ENCODE assay signal across 13 cellular contexts in the genomic region with DNA sequence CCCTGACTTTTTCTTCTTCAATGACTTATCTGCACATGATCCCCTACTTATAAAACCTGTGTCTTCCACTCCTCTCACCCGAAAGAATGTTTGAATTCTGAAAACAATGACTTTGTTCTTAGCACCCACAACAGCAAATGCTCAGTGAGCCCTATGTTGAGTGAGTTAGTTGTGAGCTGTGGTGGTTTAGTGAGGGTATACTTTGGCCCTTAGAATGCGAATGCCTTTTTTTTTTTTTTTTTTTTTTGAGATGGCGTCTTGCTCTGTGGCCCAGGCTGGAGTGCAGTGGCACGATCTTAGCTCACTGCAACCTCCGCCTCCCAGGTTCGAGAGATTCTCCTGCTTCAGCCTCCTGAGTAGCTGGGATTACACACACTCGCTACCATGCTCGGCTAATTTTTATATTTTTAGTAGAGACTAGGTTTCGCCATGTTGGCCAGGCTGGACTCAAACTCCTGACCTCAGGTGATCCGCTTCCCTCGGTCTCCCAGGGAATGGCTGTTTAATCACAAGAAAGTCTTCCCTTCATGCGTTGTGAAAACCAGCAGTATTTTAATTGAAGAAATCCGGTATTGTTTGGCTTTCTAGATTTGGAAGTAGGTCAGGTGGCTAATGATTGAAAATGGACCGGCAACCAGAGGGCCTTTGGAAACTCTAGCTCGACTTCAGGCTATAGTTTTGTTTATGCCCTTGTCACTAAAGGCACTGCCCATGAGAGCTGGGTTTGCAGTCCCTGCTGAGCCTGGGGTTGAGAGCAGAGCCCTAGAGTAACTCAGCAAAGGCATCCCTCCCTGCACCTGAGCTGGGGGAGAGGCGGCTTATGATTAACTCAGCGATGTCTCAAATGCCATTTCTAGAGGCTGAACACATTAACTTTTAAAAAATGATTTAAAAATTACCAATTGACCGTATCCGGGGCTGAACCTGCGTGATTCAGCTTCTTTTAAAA. TPM values are rescaled to one million over a fixed set of nuclear protein-coding genes. Genes with fewer than 3 reads are reported as not detected.
DNase-seq lines count a peak whose midpoint lies in the region; FAIRE-seq and TF ChIP-seq lines count a peak whose summit lies in the region.
"Had no signal": no experiment of that assay in that cellular context is flagged by ENCODE, and none has a peak within 500 bp of the region (broad histone marks: within the 10 kb centered on the region; RNA-seq: fewer than 3 reads in every experiment).

No MANE protein-coding gene starts in this region.

- in situ Hi-C loops in Caki2 (cut with HindIII; ENCODE audit: low pct_unique_long_range_greater_than_20kb, low sequenced_read_pairs): no loop called here

- H3K4me1 ChIP-seq in spleen: peaks cover 14 to 91% (median 51%) of the 10 kb centered on the region in 6 donors

- no peak for TF ChIP-seq POLR2A in spleen (IDR thresholded peaks at IDR 0.05)

- FAIRE-seq in RCC 7860 (lab: Jason Lieb, UNC): peak; percentile 81

- H3K36me3 ChIP-seq in spleen: no peaks in the 10 kb centered on the region
- H3K36me3 ChIP-seq: cardiac muscle cell had no signal

- no peaks in the 10 kb centered on the region for H3K27me3 ChIP-seq in spleen (replicated peaks in 1 of 7)
- H3K27me3 ChIP-seq: cardiac muscle cell had no signal

- no peak for TF ChIP-seq CTCF in spleen (IDR thresholded peaks at IDR 0.05 in 8 of 11, conservative IDR thresholded peaks at IDR 0.05 in 3 of 11)

- no peaks in the 10 kb centered on the region for H3K9me3 ChIP-seq in spleen

- peak overlapping the region in 6 of 8 donors; percentile 20 to 96 (median 94) for H3K27ac ChIP-seq in spleen
- H3K27ac ChIP-seq: cardiac muscle cell had no signal

- no peak overlapping the region for H3K4me3 ChIP-seq in spleen
- H3K4me3 ChIP-seq: cardiac muscle cell had no signal

- 84 to 90% (median 86%) methylated on average over 19 to 20 of the region's 20 CpGs for WGBS in spleen, 5 donors

- intact Hi-C loops in spleen (cut with DNase I; ENCODE audit: low total_unique reads): no loop called here

- peak; percentile 75 for DNase-seq in Caki2 (ENCODE audit: low read depth)
- peak; percentile 34 for DNase-seq in RCC 7860 (ENCODE audit: low spot score)
- DNase-seq in kidney glomerular epithelial cell (lab: John Stamatoyannopoulos, UW): peak; percentile 61
- no peak for DNase-seq in spleen
- DNase-seq in NCI-H1417 treated with DMSO at 0.1 percent for 48 hours (lab: John Stamatoyannopoulos, UW): no peak
- no peak for DNase-seq in NCI-H748 treated with DMSO at 0.1 percent for 48 hours (lab: John Stamatoyannopoulos, UW)
- DNase-seq in NCI-H2081 (lab: John Stamatoyannopoulos, UW): no peak
- DNase-seq: activated CD8-positive, alpha-beta memory T cell treated with anti-CD3 and anti-CD28 coated beads, Interleukin-2, amount 50 U/mL, for 48 hours; Kasumi-1; left colon; NCI-H510A; stimulated activated CD8-positive, alpha-beta memory T cell treated with anti-CD3 and anti-CD28 coated beads, Interleukin-4, amount 100 ng/mL, for 48 hours had no signal

RNA-seq across cellular contexts. Expression of gene CUX1, which starts 41.3 kb away (rescaled TPM):
- 37.4 and 38.8 TPM in 2 replicates for total RNA-seq in Caki2 (2014; rRNA removed; shearing (Covaris generic); ENCODE audit: low replicate concordance)
- 10 to 100 TPM; 57.0 to 95.8 (median 66.6) TPM for total RNA-seq in spleen
- 10 to 100 TPM in 2 of 3 donors, 1 to 10 TPM in 1; 9.1 to 15.2 (median 12.8) TPM for polyA plus RNA-seq in spleen

Comparison
In these comparisons a context has a peak if more than half of its experiments do, and no peak if none do; other contexts are left out.
1. DNase-seq: peak in Caki2 (single experiment), RCC 7860 (single experiment) and kidney glomerular epithelial cell (single experiment); none in spleen (single experiment), NCI-H1417 treated with DMSO at 0.1 percent for 48 hours (single experiment), NCI-H748 treated with DMSO at 0.1 percent for 48 hours (single experiment) and NCI-H2081 (0 of 2).